1 cellular context compared by ENCODE assay signal in the genomic region with DNA sequence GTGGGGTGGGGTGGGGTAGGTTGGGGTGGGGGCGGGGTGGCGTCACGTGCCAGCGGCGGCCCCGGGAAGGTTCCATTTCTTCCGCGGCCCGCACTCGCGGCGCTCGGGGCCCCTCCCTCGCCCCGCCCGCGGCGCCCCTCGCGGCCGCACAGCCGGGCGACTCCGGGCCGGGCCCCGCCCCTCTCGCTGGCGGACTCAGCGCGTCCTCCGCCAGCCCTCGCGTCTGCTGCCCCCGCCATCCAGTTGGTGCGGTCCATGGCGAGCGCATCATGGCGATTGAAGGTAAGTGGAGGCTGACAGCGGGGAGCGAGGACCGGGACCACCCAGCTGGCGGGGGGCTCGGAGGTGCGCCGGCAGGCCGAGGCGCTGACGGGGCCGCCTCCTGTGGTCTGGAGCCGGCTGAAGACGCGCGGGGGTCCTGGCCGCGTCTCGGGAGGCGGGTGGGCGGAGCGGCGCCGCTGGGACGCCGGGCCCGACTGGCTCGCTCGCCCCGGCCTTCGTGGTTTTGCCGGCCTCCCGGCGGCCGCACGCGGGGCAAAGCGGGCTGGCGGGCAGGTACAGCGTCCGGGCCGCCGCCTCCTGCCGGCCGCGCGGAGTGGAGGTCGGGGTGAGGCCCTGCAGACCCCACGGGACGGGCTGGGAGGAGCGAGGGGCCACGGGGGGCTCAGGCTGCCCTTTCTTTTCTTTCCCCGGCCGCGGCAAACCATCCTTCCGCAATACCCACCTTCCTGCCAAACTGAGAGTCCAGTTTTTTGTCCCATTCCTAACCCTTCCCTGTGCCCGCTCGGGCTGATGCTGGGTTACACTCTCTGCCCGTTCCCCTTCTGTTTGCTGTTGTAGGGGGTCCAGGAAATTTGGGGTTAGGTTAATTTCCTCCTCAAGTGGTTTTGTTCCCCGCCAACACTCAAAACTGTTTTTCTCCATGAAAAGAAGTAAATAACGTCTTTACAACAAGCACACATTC.
TF ChIP-seq lines count a peak whose summit lies in the region.

A gene (plus strand): TSS at position 222 of the 964 bp plus-strand sequence. CDS start 48 bp downstream, at position 270.

TF ChIP-seq in WTC11, 78 proteins besides CTCF, POLR2A, EP300 and RAD21 (continued from another document and continues in another):
- peak; percentile 46 for TF ChIP-seq TP53 (CRISPR knock-in tag; IDR thresholded peaks at IDR 0.05)
- 0 out of 2 replicates have a peak, but pooled peaks have one; percentile 78 for TF ChIP-seq KAT7 (CRISPR knock-in tag; IDR thresholded peaks at IDR 0.05; ENCODE audit: borderline replicate concordance)
- TF ChIP-seq, protein P1, sequence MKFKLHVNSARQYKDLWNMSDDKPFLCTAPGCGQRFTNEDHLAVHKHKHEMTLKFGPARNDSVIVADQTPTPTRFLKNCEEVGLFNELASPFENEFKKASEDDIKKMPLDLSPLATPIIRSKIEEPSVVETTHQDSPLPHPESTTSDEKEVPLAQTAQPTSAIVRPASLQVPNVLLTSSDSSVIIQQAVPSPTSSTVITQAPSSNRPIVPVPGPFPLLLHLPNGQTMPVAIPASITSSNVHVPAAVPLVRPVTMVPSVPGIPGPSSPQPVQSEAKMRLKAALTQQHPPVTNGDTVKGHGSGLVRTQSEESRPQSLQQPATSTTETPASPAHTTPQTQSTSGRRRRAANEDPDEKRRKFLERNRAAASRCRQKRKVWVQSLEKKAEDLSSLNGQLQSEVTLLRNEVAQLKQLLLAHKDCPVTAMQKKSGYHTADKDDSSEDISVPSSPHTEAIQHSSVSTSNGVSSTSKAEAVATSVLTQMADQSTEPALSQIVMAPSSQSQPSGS (CRISPR knock-in tag; IDR thresholded peaks at IDR 0.05; ENCODE audit: borderline replicate concordance, low read depth): no peak
- TF ChIP-seq, protein P2, sequence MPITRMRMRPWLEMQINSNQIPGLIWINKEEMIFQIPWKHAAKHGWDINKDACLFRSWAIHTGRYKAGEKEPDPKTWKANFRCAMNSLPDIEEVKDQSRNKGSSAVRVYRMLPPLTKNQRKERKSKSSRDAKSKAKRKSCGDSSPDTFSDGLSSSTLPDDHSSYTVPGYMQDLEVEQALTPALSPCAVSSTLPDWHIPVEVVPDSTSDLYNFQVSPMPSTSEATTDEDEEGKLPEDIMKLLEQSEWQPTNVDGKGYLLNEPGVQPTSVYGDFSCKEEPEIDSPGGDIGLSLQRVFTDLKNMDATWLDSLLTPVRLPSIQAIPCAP (CRISPR knock-in tag; IDR thresholded peaks at IDR 0.05): no peak
- TF ChIP-seq, protein P3, sequence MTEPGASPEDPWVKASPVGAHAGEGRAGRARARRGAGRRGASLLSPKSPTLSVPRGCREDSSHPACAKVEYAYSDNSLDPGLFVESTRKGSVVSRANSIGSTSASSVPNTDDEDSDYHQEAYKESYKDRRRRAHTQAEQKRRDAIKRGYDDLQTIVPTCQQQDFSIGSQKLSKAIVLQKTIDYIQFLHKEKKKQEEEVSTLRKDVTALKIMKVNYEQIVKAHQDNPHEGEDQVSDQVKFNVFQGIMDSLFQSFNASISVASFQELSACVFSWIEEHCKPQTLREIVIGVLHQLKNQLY (CRISPR knock-in tag; IDR thresholded peaks at IDR 0.05): no peak
- no peak for TF ChIP-seq RORB (CRISPR knock-in tag; IDR thresholded peaks at IDR 0.05)
- no peak; the same call in 1 of the 2 replicates for TF ChIP-seq FOXP1 (CRISPR knock-in tag; IDR thresholded peaks at IDR 0.05; ENCODE audit: borderline replicate concordance)
- TF ChIP-seq, protein P4, sequence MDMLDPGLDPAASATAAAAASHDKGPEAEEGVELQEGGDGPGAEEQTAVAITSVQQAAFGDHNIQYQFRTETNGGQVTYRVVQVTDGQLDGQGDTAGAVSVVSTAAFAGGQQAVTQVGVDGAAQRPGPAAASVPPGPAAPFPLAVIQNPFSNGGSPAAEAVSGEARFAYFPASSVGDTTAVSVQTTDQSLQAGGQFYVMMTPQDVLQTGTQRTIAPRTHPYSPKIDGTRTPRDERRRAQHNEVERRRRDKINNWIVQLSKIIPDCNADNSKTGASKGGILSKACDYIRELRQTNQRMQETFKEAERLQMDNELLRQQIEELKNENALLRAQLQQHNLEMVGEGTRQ (CRISPR knock-in tag; IDR thresholded peaks at IDR 0.05): peak; percentile 69
- no peak for TF ChIP-seq GTF2I (CRISPR knock-in tag; conservative IDR thresholded peaks at IDR 0.05)
- TF ChIP-seq, protein P5, sequence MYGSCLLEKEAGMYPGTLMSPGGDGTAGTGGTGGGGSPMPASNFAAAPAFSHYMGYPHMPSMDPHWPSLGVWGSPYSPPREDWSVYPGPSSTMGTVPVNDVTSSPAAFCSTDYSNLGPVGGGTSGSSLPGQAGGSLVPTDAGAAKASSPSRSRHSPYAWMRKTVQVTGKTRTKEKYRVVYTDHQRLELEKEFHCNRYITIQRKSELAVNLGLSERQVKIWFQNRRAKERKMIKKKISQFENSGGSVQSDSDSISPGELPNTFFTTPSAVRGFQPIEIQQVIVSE (CRISPR knock-in tag; IDR thresholded peaks at IDR 0.05; ENCODE audit: borderline replicate concordance): no peak
- TF ChIP-seq, protein P6, sequence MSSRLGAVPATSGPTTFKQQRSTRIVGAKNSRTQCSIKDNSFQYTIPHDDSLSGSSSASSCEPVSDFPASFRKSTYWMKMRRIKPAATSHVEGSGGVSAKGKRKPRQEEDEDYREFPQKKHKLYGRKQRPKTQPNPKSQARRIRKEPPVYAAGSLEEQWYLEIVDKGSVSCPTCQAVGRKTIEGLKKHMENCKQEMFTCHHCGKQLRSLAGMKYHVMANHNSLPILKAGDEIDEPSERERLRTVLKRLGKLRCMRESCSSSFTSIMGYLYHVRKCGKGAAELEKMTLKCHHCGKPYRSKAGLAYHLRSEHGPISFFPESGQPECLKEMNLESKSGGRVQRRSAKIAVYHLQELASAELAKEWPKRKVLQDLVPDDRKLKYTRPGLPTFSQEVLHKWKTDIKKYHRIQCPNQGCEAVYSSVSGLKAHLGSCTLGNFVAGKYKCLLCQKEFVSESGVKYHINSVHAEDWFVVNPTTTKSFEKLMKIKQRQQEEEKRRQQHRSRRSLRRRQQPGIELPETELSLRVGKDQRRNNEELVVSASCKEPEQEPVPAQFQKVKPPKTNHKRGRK (CRISPR knock-in tag; IDR thresholded peaks at IDR 0.05; ENCODE audit: borderline replicate concordance): no peak
- TF ChIP-seq ZNF138 (CRISPR knock-in tag; conservative IDR thresholded peaks at IDR 0.05): no peak
- TF ChIP-seq, protein P7, sequence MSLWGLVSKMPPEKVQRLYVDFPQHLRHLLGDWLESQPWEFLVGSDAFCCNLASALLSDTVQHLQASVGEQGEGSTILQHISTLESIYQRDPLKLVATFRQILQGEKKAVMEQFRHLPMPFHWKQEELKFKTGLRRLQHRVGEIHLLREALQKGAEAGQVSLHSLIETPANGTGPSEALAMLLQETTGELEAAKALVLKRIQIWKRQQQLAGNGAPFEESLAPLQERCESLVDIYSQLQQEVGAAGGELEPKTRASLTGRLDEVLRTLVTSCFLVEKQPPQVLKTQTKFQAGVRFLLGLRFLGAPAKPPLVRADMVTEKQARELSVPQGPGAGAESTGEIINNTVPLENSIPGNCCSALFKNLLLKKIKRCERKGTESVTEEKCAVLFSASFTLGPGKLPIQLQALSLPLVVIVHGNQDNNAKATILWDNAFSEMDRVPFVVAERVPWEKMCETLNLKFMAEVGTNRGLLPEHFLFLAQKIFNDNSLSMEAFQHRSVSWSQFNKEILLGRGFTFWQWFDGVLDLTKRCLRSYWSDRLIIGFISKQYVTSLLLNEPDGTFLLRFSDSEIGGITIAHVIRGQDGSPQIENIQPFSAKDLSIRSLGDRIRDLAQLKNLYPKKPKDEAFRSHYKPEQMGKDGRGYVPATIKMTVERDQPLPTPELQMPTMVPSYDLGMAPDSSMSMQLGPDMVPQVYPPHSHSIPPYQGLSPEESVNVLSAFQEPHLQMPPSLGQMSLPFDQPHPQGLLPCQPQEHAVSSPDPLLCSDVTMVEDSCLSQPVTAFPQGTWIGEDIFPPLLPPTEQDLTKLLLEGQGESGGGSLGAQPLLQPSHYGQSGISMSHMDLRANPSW (CRISPR knock-in tag; conservative IDR thresholded peaks at IDR 0.05; ENCODE audit: low read depth): no peak
- TF ChIP-seq, protein P8, sequence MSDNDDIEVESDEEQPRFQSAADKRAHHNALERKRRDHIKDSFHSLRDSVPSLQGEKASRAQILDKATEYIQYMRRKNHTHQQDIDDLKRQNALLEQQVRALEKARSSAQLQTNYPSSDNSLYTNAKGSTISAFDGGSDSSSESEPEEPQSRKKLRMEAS (CRISPR knock-in tag; IDR thresholded peaks at IDR 0.05): peak; percentile 0; the same call in 1 of the 2 replicates
- no peak for TF ChIP-seq ZNF219 (CRISPR knock-in tag; IDR thresholded peaks at IDR 0.05; ENCODE audit: borderline replicate concordance)
- TF ChIP-seq ESRRA (CRISPR knock-in tag; IDR thresholded peaks at IDR 0.05; ENCODE audit: borderline replicate concordance): peak; percentile 17; the same call in 1 of the 2 replicates
- TF ChIP-seq, protein P9, sequence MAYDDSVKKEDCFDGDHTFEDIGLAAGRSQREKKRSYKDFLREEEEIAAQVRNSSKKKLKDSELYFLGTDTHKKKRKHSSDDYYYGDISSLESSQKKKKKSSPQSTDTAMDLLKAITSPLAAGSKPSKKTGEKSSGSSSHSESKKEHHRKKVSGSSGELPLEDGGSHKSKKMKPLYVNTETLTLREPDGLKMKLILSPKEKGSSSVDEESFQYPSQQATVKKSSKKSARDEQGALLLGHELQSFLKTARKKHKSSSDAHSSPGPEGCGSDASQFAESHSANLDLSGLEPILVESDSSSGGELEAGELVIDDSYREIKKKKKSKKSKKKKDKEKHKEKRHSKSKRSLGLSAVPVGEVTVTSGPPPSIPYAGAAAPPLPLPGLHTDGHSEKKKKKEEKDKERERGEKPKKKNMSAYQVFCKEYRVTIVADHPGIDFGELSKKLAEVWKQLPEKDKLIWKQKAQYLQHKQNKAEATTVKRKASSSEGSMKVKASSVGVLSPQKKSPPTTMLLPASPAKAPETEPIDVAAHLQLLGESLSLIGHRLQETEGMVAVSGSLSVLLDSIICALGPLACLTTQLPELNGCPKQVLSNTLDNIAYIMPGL (CRISPR knock-in tag; IDR thresholded peaks at IDR 0.05): peak; percentile 74; the same call in 1 of the 2 replicates
- TF ChIP-seq, protein P10, sequence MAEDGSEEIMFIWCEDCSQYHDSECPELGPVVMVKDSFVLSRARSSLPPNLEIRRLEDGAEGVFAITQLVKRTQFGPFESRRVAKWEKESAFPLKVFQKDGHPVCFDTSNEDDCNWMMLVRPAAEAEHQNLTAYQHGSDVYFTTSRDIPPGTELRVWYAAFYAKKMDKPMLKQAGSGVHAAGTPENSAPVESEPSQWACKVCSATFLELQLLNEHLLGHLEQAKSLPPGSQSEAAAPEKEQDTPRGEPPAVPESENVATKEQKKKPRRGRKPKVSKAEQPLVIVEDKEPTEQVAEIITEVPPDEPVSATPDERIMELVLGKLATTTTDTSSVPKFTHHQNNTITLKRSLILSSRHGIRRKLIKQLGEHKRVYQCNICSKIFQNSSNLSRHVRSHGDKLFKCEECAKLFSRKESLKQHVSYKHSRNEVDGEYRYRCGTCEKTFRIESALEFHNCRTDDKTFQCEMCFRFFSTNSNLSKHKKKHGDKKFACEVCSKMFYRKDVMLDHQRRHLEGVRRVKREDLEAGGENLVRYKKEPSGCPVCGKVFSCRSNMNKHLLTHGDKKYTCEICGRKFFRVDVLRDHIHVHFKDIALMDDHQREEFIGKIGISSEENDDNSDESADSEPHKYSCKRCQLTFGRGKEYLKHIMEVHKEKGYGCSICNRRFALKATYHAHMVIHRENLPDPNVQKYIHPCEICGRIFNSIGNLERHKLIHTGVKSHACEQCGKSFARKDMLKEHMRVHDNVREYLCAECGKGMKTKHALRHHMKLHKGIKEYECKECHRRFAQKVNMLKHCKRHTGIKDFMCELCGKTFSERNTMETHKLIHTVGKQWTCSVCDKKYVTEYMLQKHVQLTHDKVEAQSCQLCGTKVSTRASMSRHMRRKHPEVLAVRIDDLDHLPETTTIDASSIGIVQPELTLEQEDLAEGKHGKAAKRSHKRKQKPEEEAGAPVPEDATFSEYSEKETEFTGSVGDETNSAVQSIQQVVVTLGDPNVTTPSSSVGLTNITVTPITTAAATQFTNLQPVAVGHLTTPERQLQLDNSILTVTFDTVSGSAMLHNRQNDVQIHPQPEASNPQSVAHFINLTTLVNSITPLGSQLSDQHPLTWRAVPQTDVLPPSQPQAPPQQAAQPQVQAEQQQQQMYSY (CRISPR knock-in tag; IDR thresholded peaks at IDR 0.05): no peak
- no peak for TF ChIP-seq EMX1 (CRISPR knock-in tag; IDR thresholded peaks at IDR 0.05)
- TF ChIP-seq, protein P11, sequence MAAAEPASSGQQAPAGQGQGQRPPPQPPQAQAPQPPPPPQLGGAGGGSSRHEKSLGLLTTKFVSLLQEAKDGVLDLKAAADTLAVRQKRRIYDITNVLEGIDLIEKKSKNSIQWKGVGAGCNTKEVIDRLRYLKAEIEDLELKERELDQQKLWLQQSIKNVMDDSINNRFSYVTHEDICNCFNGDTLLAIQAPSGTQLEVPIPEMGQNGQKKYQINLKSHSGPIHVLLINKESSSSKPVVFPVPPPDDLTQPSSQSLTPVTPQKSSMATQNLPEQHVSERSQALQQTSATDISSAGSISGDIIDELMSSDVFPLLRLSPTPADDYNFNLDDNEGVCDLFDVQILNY (CRISPR knock-in tag; IDR thresholded peaks at IDR 0.05): peak; percentile 64; the same call in 1 of the 2 replicates
- TF ChIP-seq JUN (CRISPR knock-in tag; IDR thresholded peaks at IDR 0.05): no peak
- TF ChIP-seq SP1 (CRISPR knock-in tag; conservative IDR thresholded peaks at IDR 0.05): peak; percentile 80
- no peak for TF ChIP-seq ATF1 (CRISPR knock-in tag; IDR thresholded peaks at IDR 0.05)
- no peak for TF ChIP-seq SMAD4 (CRISPR knock-in tag; IDR thresholded peaks at IDR 0.05)
- TF ChIP-seq, protein P12, sequence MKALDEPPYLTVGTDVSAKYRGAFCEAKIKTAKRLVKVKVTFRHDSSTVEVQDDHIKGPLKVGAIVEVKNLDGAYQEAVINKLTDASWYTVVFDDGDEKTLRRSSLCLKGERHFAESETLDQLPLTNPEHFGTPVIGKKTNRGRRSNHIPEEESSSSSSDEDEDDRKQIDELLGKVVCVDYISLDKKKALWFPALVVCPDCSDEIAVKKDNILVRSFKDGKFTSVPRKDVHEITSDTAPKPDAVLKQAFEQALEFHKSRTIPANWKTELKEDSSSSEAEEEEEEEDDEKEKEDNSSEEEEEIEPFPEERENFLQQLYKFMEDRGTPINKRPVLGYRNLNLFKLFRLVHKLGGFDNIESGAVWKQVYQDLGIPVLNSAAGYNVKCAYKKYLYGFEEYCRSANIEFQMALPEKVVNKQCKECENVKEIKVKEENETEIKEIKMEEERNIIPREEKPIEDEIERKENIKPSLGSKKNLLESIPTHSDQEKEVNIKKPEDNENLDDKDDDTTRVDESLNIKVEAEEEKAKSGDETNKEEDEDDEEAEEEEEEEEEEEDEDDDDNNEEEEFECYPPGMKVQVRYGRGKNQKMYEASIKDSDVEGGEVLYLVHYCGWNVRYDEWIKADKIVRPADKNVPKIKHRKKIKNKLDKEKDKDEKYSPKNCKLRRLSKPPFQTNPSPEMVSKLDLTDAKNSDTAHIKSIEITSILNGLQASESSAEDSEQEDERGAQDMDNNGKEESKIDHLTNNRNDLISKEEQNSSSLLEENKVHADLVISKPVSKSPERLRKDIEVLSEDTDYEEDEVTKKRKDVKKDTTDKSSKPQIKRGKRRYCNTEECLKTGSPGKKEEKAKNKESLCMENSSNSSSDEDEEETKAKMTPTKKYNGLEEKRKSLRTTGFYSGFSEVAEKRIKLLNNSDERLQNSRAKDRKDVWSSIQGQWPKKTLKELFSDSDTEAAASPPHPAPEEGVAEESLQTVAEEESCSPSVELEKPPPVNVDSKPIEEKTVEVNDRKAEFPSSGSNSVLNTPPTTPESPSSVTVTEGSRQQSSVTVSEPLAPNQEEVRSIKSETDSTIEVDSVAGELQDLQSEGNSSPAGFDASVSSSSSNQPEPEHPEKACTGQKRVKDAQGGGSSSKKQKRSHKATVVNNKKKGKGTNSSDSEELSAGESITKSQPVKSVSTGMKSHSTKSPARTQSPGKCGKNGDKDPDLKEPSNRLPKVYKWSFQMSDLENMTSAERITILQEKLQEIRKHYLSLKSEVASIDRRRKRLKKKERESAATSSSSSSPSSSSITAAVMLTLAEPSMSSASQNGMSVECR (CRISPR knock-in tag; IDR thresholded peaks at IDR 0.05; ENCODE audit: borderline replicate concordance): no peak
